ENCODE assay signal across 1 cellular context in genomic region chr12:109098142-109098652, GRCh38.
TF ChIP-seq lines count a peak whose summit lies in the region.

No MANE protein-coding gene starts in this region.

TF ChIP-seq in H1, 55 proteins besides CTCF, POLR2A, EP300 and RAD21:
- TF ChIP-seq MAFK (IDR thresholded peaks at IDR 0.05; ENCODE audit: low read depth, low read length): no peak
- no peak for TF ChIP-seq SP2 (IDR thresholded peaks at IDR 0.05; ENCODE audit: low read length)
- TF ChIP-seq CHD7 (IDR thresholded peaks at IDR 0.05; ENCODE audit: insufficient replicate concordance, low read length): no peak
- peak; percentile 24; the same call in 1 of the 2 replicates for TF ChIP-seq POLR2AphosphoS5 (IDR thresholded peaks at IDR 0.05; ENCODE audit: low read depth, low read length)
- TF ChIP-seq SIN3A (conservative IDR thresholded peaks at IDR 0.05 in 1 of 2, IDR thresholded peaks at IDR 0.05 in 1 of 2; ENCODE audit: low read depth in 1 of 2, low read length in 2 of 2): peak; percentile 35 to 69; a peak in 3 of 4 replicates
- TF ChIP-seq HDAC2 (IDR thresholded peaks at IDR 0.05; ENCODE audit: borderline replicate concordance in 1 of 2, low read depth in 2 of 2, low read length in 2 of 2): 0 out of 4 replicates have a peak, but pooled peaks of 1 of the 2 experiments have one; percentile 7
- TF ChIP-seq YY1 (IDR thresholded peaks at IDR 0.05; ENCODE audit: low read depth, low read length): no peak
- no peak for TF ChIP-seq EZH2 (IDR thresholded peaks at IDR 0.05; ENCODE audit: low read depth, low read length, severe bottlenecking)
- peak; percentile 51 for TF ChIP-seq SAP30 (IDR thresholded peaks at IDR 0.05; ENCODE audit: insufficient read depth, insufficient replicate concordance, low read length)
- TF ChIP-seq JUN (IDR thresholded peaks at IDR 0.05; ENCODE audit: low read depth, low read length): no peak
- TF ChIP-seq SIRT6 (IDR thresholded peaks at IDR 0.05; ENCODE audit: low read length): no peak
- no peak for TF ChIP-seq BRCA1 (IDR thresholded peaks at IDR 0.05; ENCODE audit: low read depth, low read length)
- no peak; the same call in 1 of the 2 replicates for TF ChIP-seq MAX (IDR thresholded peaks at IDR 0.05)
- TF ChIP-seq TAF1 (IDR thresholded peaks at IDR 0.05; ENCODE audit: low read depth, low read length): 0 out of 2 replicates have a peak, but pooled peaks have one; percentile 37
- no peak for TF ChIP-seq ATF2 (IDR thresholded peaks at IDR 0.05; ENCODE audit: low read length)
- peak; percentile 66; the same call in 1 of the 2 replicates for TF ChIP-seq E2F6 (IDR thresholded peaks at IDR 0.05)
- TF ChIP-seq GTF2F1 (IDR thresholded peaks at IDR 0.05; ENCODE audit: borderline replicate concordance, low read depth, low read length): no peak
- peak; percentile 57; the same call in 1 of the 2 replicates for TF ChIP-seq TBP (IDR thresholded peaks at IDR 0.05; ENCODE audit: low read depth, low read length)
